In the genomic region with DNA sequence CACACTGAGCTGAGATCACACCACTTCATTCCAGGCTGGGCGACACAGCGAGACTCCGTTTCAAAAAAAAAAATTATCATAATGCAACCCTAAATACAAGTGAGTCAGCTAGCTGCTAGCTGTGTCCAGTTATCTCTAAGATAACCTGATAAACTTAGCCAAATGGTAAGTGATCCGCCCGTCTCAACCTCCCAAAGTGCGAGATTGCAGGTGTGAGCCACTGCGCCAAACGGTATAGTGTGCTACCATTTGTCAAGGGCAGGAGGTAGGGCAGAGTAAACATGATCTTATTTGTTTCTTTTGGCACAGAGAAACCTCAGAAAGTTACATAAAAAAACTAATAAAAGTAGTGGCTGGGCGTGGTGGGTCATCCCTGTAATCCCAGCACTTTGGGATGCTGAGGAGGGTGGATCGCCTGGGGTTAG, we compare ENCODE assay signal across 25 cellular contexts. TPM values are rescaled to one million over a fixed set of nuclear protein-coding genes. Genes with fewer than 3 reads are reported as not detected.
"Had no signal": no experiment of that assay in that cellular context is flagged by ENCODE, and none has a peak within 500 bp of the region (broad histone marks: within the 10 kb centered on the region; RNA-seq: fewer than 3 reads in every experiment).

No MANE protein-coding gene starts in this region.

- DNase-seq: activated CD4-positive, alpha-beta T cell treated with anti-CD3 and anti-CD28 coated beads, Interleukin-2, amount 10 ng/mL, durations not matched to agents 24 days and 14 days; activated CD8-positive, alpha-beta T cell treated with anti-CD3 and anti-CD28 coated beads for 36 hours; activated gamma-delta T cell; adrenal gland; cerebellar nuclear complex; foreskin fibroblast; heart right ventricle; lower lobe of right lung; naive thymus-derived CD8-positive, alpha-beta T cell; right cardiac atrium; stimulated activated CD4-positive, alpha-beta T cell treated with anti-CD3 and anti-CD28 coated beads, Interleukin-4, amount 100 ng/mL, for 4 hours; stimulated activated naive CD8-positive, alpha-beta T cell treated with anti-CD3 and anti-CD28 coated beads, Interleukin-15, amount 100 ng/mL, for 72 hours had no signal

- H3K4me3 Mint-ChIP-seq: activated CD4-positive, alpha-beta T cell treated with anti-CD3 and anti-CD28 coated beads, Interleukin-2, amount 10 ng/mL, durations not matched to agents 24 days and 14 days; activated CD8-positive, alpha-beta T cell treated with anti-CD3 and anti-CD28 coated beads for 36 hours; activated naive CD8-positive, alpha-beta T cell; activated T-helper 1 cell treated with anti-CD3 and anti-CD28 coated beads, Interleukin-12 subunit alpha, Interleukin-12 subunit beta, Interleukin-2, Interleukin-4 antibody, amounts not matched to agents 30 ng/mL and 10 ng/mL and 1 ng/mL, durations not matched to agents 14 hours and 24 hours and 36 hours; naive thymus-derived CD8-positive, alpha-beta T cell; stimulated activated naive CD8-positive, alpha-beta T cell treated with anti-CD3 and anti-CD28 coated beads, Interleukin-15, amount 100 ng/mL, for 72 hours; type B pancreatic cell had no signal

- H3K27ac Mint-ChIP-seq: activated CD4-positive, alpha-beta T cell treated with anti-CD3 and anti-CD28 coated beads, Interleukin-2, amount 10 ng/mL, durations not matched to agents 24 days and 14 days; activated CD8-positive, alpha-beta T cell treated with anti-CD3 and anti-CD28 coated beads for 36 hours; activated naive CD8-positive, alpha-beta T cell; activated T-helper 1 cell treated with anti-CD3 and anti-CD28 coated beads, Interleukin-12 subunit alpha, Interleukin-12 subunit beta, Interleukin-2, Interleukin-4 antibody, amounts not matched to agents 30 ng/mL and 10 ng/mL and 1 ng/mL, durations not matched to agents 14 hours and 24 hours and 36 hours; naive thymus-derived CD8-positive, alpha-beta T cell; stimulated activated naive CD8-positive, alpha-beta T cell treated with anti-CD3 and anti-CD28 coated beads, Interleukin-15, amount 100 ng/mL, for 72 hours had no signal

- H3K9me3 ChIP-seq: adrenal gland, heart right ventricle, lower lobe of right lung, suprapubic skin, vagina had no signal

- H3K36me3 ChIP-seq: adrenal gland, heart right ventricle, lower lobe of right lung, suprapubic skin, vagina had no signal

- H3K4me3 ChIP-seq: adrenal gland, heart right ventricle, lower lobe of right lung, suprapubic skin, vagina had no signal

- H3K36me3 Mint-ChIP-seq: naive thymus-derived CD8-positive, alpha-beta T cell; type B pancreatic cell had no signal

- ATAC-seq: activated CD4-positive, CD25-positive, alpha-beta regulatory T cell treated with anti-CD3 and anti-CD28 coated beads, Interleukin-2, amount 50 U/mL, for 24 hours; activated CD8-positive, alpha-beta T cell treated with anti-CD3 and anti-CD28 coated beads for 36 hours; heart right ventricle; lower lobe of right lung; naive thymus-derived CD8-positive, alpha-beta T cell; right cardiac atrium; stimulated activated naive CD8-positive, alpha-beta T cell treated with anti-CD3 and anti-CD28 coated beads, Interleukin-15, amount 100 ng/mL, for 72 hours had no signal

- H3K27ac ChIP-seq: adrenal gland, epithelial cell of prostate, heart right ventricle, lower lobe of right lung, suprapubic skin, vagina had no signal

- H3K9me3 Mint-ChIP-seq: activated CD4-positive, alpha-beta T cell treated with anti-CD3 and anti-CD28 coated beads, Interleukin-2, amount 10 ng/mL, durations not matched to agents 24 days and 14 days; activated CD8-positive, alpha-beta T cell treated with anti-CD3 and anti-CD28 coated beads for 36 hours; activated T-helper 1 cell treated with anti-CD3 and anti-CD28 coated beads, Interleukin-12 subunit alpha, Interleukin-12 subunit beta, Interleukin-2, Interleukin-4 antibody, amounts not matched to agents 30 ng/mL and 10 ng/mL and 1 ng/mL, durations not matched to agents 14 hours and 24 hours and 36 hours; naive thymus-derived CD8-positive, alpha-beta T cell; stimulated activated naive CD8-positive, alpha-beta T cell treated with anti-CD3 and anti-CD28 coated beads, Interleukin-15, amount 100 ng/mL, for 72 hours; type B pancreatic cell had no signal

- H3K27me3 ChIP-seq: adrenal gland, suprapubic skin, vagina had no signal

RNA-seq across cellular contexts. Expression of a gene that starts 4.7 kb away (rescaled TPM):
- total RNA-seq: pulmonary artery endothelial cell had no signal

RNA-seq across cellular contexts. Expression of a gene that starts 26.0 kb away (rescaled TPM):
- total RNA-seq: activated CD4-positive, alpha-beta T cell treated with anti-CD3 and anti-CD28 coated beads, Interleukin-2, amount 10 ng/mL, durations not matched to agents 24 days and 14 days; activated T-helper 1 cell treated with anti-CD3 and anti-CD28 coated beads, Interleukin-12 subunit alpha, Interleukin-12 subunit beta, Interleukin-2, Interleukin-4 antibody, amounts not matched to agents 30 ng/mL and 10 ng/mL and 1 ng/mL, durations not matched to agents 14 hours and 24 hours and 36 hours; adrenal gland; bronchial epithelial cell; heart right ventricle; lower lobe of right lung; mesenteric fat pad; naive thymus-derived CD8-positive, alpha-beta T cell; osteocyte; pulmonary artery endothelial cell; right cardiac atrium; T-helper 2 cell treated with Interferon-gamma antibody and Interleukin-4, amounts not matched to agents 100 ng/mL and 5 ng/mL, for 36 hours; vagina had no signal
- polyA plus RNA-seq: adrenal gland; heart right ventricle; keratinocyte; naive thymus-derived CD8-positive, alpha-beta T cell; right cardiac atrium had no signal

RNA-seq across cellular contexts. Expression of a gene that starts 47.6 kb away (rescaled TPM):
- total RNA-seq: vagina had no signal
- polyA plus RNA-seq: naive thymus-derived CD8-positive, alpha-beta T cell had no signal
